In genomic region chr20:64041781-64042771, GRCh38 we compare ENCODE assay signal across 8 cellular contexts. TPM values are rescaled to one million over a fixed set of nuclear protein-coding genes. Genes with fewer than 3 reads are reported as not detected.
DNase-seq lines count a peak whose midpoint lies in the region; FAIRE-seq and TF ChIP-seq lines count a peak whose summit lies in the region.

No MANE protein-coding gene starts in this region.

- H3K79me1 ChIP-seq in neuronal stem cell (ENCODE audit: low read depth, low read length) = no peaks in the 10 kb centered on the region

- H3K36me3 ChIP-seq in KMS-11 (ENCODE audit: insufficient read depth) (no peaks in the 10 kb centered on the region), neuronal stem cell (replicated peaks in 1 of 2; ENCODE audit: control insufficient read depth in 2 of 2, insufficient read depth in 2 of 2, low read length in 2 of 2) (no peaks in the 10 kb centered on the region)

- H4K20me1 ChIP-seq in KMS-11 (ENCODE audit: insufficient read depth) = no peaks in the 10 kb centered on the region

- CTCF ChIA-PET in Calu3 (lab: Charles Lee) = no interaction called here

- peak overlapping the region; percentile 22 for H3K4me3 Mint-ChIP-seq in Calu3 (ENCODE audit: low read depth, unreplicated experiment)
- peak overlapping the region; percentile 36 for H3K4me3 Mint-ChIP-seq in chondrocyte (ENCODE audit: unreplicated experiment)
- H3K4me3 Mint-ChIP-seq in osteocyte (ENCODE audit: unreplicated experiment) = no peak overlapping the region

- H3K27ac ChIP-seq in KMS-11 = no peak overlapping the region
- no peak overlapping the region for H3K27ac ChIP-seq in neuronal stem cell (replicated peaks; ENCODE audit: low read length)

- peak overlapping the region; percentile 92 for H3K18ac ChIP-seq in neuronal stem cell (ENCODE audit: low read length)

- no peak overlapping the region for H2BK12ac ChIP-seq in neuronal stem cell (ENCODE audit: low read length)

- FAIRE-seq in frontal cortex (lab: Jason Lieb, UNC) (no peak), GM19239 (lab: Jason Lieb, UNC) (no peak)

- peak overlapping the region; percentile 11 for H2BK15ac ChIP-seq in neuronal stem cell (ENCODE audit: low read length)

- no peak overlapping the region for H4K8ac ChIP-seq in neuronal stem cell (ENCODE audit: low read depth, low read length)

- peak overlapping the region; percentile 88 for H2AFZ ChIP-seq in KMS-11 (ENCODE audit: low read depth)
- peak overlapping the region; percentile 88 for H2AFZ ChIP-seq in neuronal stem cell (ENCODE audit: low read length)

- H3K27me3 Mint-ChIP-seq in Calu3 (ENCODE audit: unreplicated experiment) = peaks cover 74% of the 10 kb centered on the region
- H3K27me3 Mint-ChIP-seq in chondrocyte (ENCODE audit: low read depth) = peaks cover 6% of the 10 kb centered on the region
- peaks cover 9% of the 10 kb centered on the region for H3K27me3 Mint-ChIP-seq in osteocyte (ENCODE audit: unreplicated experiment)

- TF ChIP-seq CTCF in Calu3 (IDR thresholded peaks at IDR 0.05; ENCODE audit: unreplicated experiment) = no peak
- TF ChIP-seq CTCF in KMS-11 (conservative IDR thresholded peaks at IDR 0.05; ENCODE audit: low read depth, low read length) = no peak
- TF ChIP-seq CTCF in chondrocyte (IDR thresholded peaks at IDR 0.05) = no peak
- no peak for TF ChIP-seq CTCF in osteocyte (IDR thresholded peaks at IDR 0.05)

- intact Hi-C loops in Calu3 (cut with micrococcal nuclease; ENCODE audit: unreplicated experiment) = no loop called here

- BruUV-seq in Calu3 (replicated peaks; lab: Mats Ljungman, UMichigan) = no TSS peak

- peak overlapping the region; percentile 80 for H3K23ac ChIP-seq in neuronal stem cell (ENCODE audit: low read depth, low read length, poor library complexity)

- H3K9ac ChIP-seq in KMS-11 (peak overlapping the region; percentile 61; the same call in 1 of the 2 replicates), neuronal stem cell (ENCODE audit: low read depth, low read length, poor library complexity) (peak overlapping the region; percentile 21)

- H2BK120ac ChIP-seq in neuronal stem cell (ENCODE audit: low read depth, low read length) = no peak overlapping the region

- peaks cover 16% of the 10 kb centered on the region for H3K4me1 ChIP-seq in KMS-11 (ENCODE audit: low read depth, poor library complexity, severe bottlenecking)
- peaks cover 8 to 19% of the 10 kb centered on the region in 2 donors for H3K4me1 ChIP-seq in neuronal stem cell (ENCODE audit: control insufficient read depth in 2 of 2, insufficient read depth in 1 of 2, low read depth in 1 of 2, low read length in 2 of 2)

- H3K4ac ChIP-seq in neuronal stem cell (ENCODE audit: low read length) = no peak overlapping the region

- H3K9me3 Mint-ChIP-seq in Calu3 (ENCODE audit: low read depth, unreplicated experiment) = no peaks in the 10 kb centered on the region
- no peaks in the 10 kb centered on the region for H3K9me3 Mint-ChIP-seq in chondrocyte (ENCODE audit: low read depth)
- H3K9me3 Mint-ChIP-seq in osteocyte (ENCODE audit: unreplicated experiment) = no peaks in the 10 kb centered on the region

- H3K4me3 ChIP-seq in KMS-11 (IDR thresholded peaks at IDR 0.05; ENCODE audit: insufficient read depth, low read depth, low read length) (no peak overlapping the region), neuronal stem cell (ENCODE audit: low read length in 2 of 2) (peak overlapping the region; percentile 37 to 67)

- no peak overlapping the region for H3K14ac ChIP-seq in neuronal stem cell (ENCODE audit: low read length)

- H3K4me1 Mint-ChIP-seq in Calu3 (ENCODE audit: low read depth, unreplicated experiment) (peaks cover 21% of the 10 kb centered on the region), chondrocyte (ENCODE audit: low read depth) (peaks cover 32% of the 10 kb centered on the region), osteocyte (ENCODE audit: unreplicated experiment) (peaks cover 46% of the 10 kb centered on the region)

- H4K91ac ChIP-seq in neuronal stem cell (ENCODE audit: low read depth, low read length, poor library complexity) = no peak overlapping the region

- H3K27me3 ChIP-seq in KMS-11 (ENCODE audit: insufficient read depth, low read depth) (peaks cover 85% of the 10 kb centered on the region), neuronal stem cell (ENCODE audit: control insufficient read depth in 3 of 3, insufficient read depth in 3 of 3, low read depth in 1 of 3, low read length in 3 of 3) (peaks cover 36 to 93% (median 81%) of the 10 kb centered on the region in 3 experiments)

- H3K36me3 Mint-ChIP-seq in Calu3 (ENCODE audit: insufficient read depth, unreplicated experiment) = peaks cover 38% of the 10 kb centered on the region
- no peaks in the 10 kb centered on the region for H3K36me3 Mint-ChIP-seq in chondrocyte (ENCODE audit: low read depth)
- H3K36me3 Mint-ChIP-seq in osteocyte (ENCODE audit: unreplicated experiment) = no peaks in the 10 kb centered on the region

- H2AK5ac ChIP-seq in neuronal stem cell (ENCODE audit: low read depth, low read length) = peak overlapping the region; percentile 79

- no peak for DNase-seq in Calu3
- no peak for DNase-seq in chondrocyte (ENCODE audit: low spot score)
- no peak for DNase-seq in neuronal stem cell (ENCODE audit: low spot score)
- DNase-seq in frontal cortex (ENCODE audit: low spot score in 2 of 2) = no peak
- no peak for DNase-seq in osteocyte (ENCODE audit: extremely low spot score, unreplicated experiment)
- DNase-seq in ureter (ENCODE audit: low spot score) = no peak
- no peak for DNase-seq in GM19239 (ENCODE audit: insufficient read length, low spot score)

- peak overlapping the region; percentile 68 for H3K4me2 ChIP-seq in KMS-11
- H3K4me2 ChIP-seq in neuronal stem cell (ENCODE audit: insufficient read depth, low read length, poor library complexity, severe bottlenecking) = peak overlapping the region; percentile 64

- H3K79me2 ChIP-seq in KMS-11 (ENCODE audit: insufficient read depth, low read depth) = no peaks in the 10 kb centered on the region

- H3K27ac Mint-ChIP-seq in Calu3 (ENCODE audit: unreplicated experiment) (no peak overlapping the region), chondrocyte (ENCODE audit: unreplicated experiment) (no peak overlapping the region), osteocyte (ENCODE audit: unreplicated experiment) (no peak overlapping the region)

- H3K9me3 ChIP-seq in neuronal stem cell (replicated peaks in 1 of 2; ENCODE audit: control insufficient read depth in 2 of 2, insufficient read depth in 1 of 2, low read depth in 1 of 2, low read length in 2 of 2) = peaks cover 0 to 2% of the 10 kb centered on the region in 2 donors

- no peak overlapping the region for H2BK5ac ChIP-seq in neuronal stem cell (ENCODE audit: low read length)

- WGBS in neuronal stem cell (ENCODE audit: extremely low coverage in 2 of 2, insufficient read length in 2 of 2, insufficient replicate concordance in 1 of 2), 2 donors = no CpG with 5 or more reads among the region's 65 CpGs

RNA-seq across cellular contexts. Expression of gene C20orf204, which starts 6.1 kb away (rescaled TPM):
- total RNA-seq in Calu3 (2022) (4.9 and 5.0 TPM in 2 replicates), chondrocyte (0.77 to 3.3 TPM (median 0.97 TPM) in 3 replicates), frontal cortex (1.2 TPM), osteocyte (1.3 and 1.4 TPM in 2 replicates), ureter (1.9 TPM)
- 0.14 TPM for polyA plus RNA-seq in neuronal stem cell (2013, experiment 1 of 2)
- 0.25 TPM for polyA plus RNA-seq in neuronal stem cell (2013, experiment 2 of 2)

RNA-seq across cellular contexts. Expression of gene SOX18, which starts 7.4 kb away (rescaled TPM):
- total RNA-seq in Calu3 (2022) (not detected in 2 replicates), chondrocyte (2.1 to 2.8 TPM (median 2.3 TPM) in 3 replicates), frontal cortex (0.41 TPM), osteocyte (1.2 and 2.0 TPM in 2 replicates), ureter (28.1 TPM)
- polyA plus RNA-seq in neuronal stem cell (2013, experiment 1 of 2) = 0.13 TPM
- polyA plus RNA-seq in neuronal stem cell (2013, experiment 2 of 2) = 0.08 TPM

RNA-seq across cellular contexts. Expression of gene TCEA2, which starts 20.9 kb away (rescaled TPM):
- total RNA-seq in Calu3 (2022) = 39.9 and 43.7 TPM in 2 replicates
- total RNA-seq in chondrocyte = 57.1 to 59.2 TPM (median 57.6 TPM) in 3 replicates
- polyA plus RNA-seq in neuronal stem cell (2013, experiment 1 of 2) = 111 TPM
- 113 TPM for polyA plus RNA-seq in neuronal stem cell (2013, experiment 2 of 2)
- 36.7 TPM for total RNA-seq in frontal cortex
- 67.3 and 73.1 TPM in 2 replicates for total RNA-seq in osteocyte
- total RNA-seq in ureter = 43.6 TPM

RNA-seq across cellular contexts. Expression of gene RGS19, which starts 37.2 kb away (rescaled TPM):
- total RNA-seq in Calu3 (2022) = 17.2 and 17.8 TPM in 2 replicates
- 15.7 to 18.5 TPM (median 18.1 TPM) in 3 replicates for total RNA-seq in chondrocyte
- 7.9 TPM for polyA plus RNA-seq in neuronal stem cell (2013, experiment 1 of 2)
- 8.0 TPM for polyA plus RNA-seq in neuronal stem cell (2013, experiment 2 of 2)
- 7.7 TPM for total RNA-seq in frontal cortex
- total RNA-seq in osteocyte = 8.0 and 10.0 TPM in 2 replicates
- total RNA-seq in ureter = 10.3 TPM

RNA-seq across cellular contexts. Expression of gene OPRL1, which starts 37.8 kb away (rescaled TPM):
- total RNA-seq in Calu3 (2022) = 0.17 and 0.33 TPM in 2 replicates
- total RNA-seq in chondrocyte = 3.2 to 4.6 TPM (median 3.5 TPM) in 3 replicates
- 2.6 TPM for polyA plus RNA-seq in neuronal stem cell (2013, experiment 1 of 2)
- 2.5 TPM for polyA plus RNA-seq in neuronal stem cell (2013, experiment 2 of 2)
- total RNA-seq in frontal cortex = 13.5 TPM
- 1.6 and 2.1 TPM in 2 replicates for total RNA-seq in osteocyte
- total RNA-seq in ureter = 0.42 TPM
